ENCODE assay signal across 2 cellular contexts in the genomic region with DNA sequence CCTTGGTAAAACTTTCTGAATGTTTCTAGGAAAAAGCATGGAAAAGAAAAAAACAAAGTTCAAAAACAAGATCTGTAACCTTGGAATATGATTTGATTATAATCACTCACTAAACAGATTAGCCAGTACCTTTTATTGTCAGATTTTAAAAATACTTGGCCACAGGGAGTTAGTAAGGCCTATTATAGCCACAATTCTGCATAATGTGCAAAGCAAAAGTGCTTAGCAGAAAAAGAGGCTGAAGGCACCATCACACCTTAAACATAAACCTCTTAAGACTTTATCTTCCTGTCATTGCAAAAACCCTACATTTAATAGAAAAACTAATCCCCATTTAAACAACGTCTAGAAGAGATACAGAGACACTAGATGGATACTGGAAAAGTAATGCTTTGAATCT.
TF ChIP-seq lines count a peak whose summit lies in the region.

No MANE protein-coding gene starts in this region.

TF ChIP-seq in SK-N-SH, 30 proteins besides CTCF, POLR2A, EP300 and RAD21 (continued from another document):
- TF ChIP-seq, protein P1, sequence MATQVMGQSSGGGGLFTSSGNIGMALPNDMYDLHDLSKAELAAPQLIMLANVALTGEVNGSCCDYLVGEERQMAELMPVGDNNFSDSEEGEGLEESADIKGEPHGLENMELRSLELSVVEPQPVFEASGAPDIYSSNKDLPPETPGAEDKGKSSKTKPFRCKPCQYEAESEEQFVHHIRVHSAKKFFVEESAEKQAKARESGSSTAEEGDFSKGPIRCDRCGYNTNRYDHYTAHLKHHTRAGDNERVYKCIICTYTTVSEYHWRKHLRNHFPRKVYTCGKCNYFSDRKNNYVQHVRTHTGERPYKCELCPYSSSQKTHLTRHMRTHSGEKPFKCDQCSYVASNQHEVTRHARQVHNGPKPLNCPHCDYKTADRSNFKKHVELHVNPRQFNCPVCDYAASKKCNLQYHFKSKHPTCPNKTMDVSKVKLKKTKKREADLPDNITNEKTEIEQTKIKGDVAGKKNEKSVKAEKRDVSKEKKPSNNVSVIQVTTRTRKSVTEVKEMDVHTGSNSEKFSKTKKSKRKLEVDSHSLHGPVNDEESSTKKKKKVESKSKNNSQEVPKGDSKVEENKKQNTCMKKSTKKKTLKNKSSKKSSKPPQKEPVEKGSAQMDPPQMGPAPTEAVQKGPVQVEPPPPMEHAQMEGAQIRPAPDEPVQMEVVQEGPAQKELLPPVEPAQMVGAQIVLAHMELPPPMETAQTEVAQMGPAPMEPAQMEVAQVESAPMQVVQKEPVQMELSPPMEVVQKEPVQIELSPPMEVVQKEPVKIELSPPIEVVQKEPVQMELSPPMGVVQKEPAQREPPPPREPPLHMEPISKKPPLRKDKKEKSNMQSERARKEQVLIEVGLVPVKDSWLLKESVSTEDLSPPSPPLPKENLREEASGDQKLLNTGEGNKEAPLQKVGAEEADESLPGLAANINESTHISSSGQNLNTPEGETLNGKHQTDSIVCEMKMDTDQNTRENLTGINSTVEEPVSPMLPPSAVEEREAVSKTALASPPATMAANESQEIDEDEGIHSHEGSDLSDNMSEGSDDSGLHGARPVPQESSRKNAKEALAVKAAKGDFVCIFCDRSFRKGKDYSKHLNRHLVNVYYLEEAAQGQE (IDR thresholded peaks at IDR 0.05; ENCODE audit: low read depth, low read length), result no peak
- TF ChIP-seq, protein P2, sequence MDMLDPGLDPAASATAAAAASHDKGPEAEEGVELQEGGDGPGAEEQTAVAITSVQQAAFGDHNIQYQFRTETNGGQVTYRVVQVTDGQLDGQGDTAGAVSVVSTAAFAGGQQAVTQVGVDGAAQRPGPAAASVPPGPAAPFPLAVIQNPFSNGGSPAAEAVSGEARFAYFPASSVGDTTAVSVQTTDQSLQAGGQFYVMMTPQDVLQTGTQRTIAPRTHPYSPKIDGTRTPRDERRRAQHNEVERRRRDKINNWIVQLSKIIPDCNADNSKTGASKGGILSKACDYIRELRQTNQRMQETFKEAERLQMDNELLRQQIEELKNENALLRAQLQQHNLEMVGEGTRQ (IDR thresholded peaks at IDR 0.05; ENCODE audit: borderline replicate concordance, low read depth, low read length), result no peak
- no peak for TF ChIP-seq JUND (IDR thresholded peaks at IDR 0.05)
- no peak for TF ChIP-seq FOXJ3 (CRISPR knock-in tag; IDR thresholded peaks at IDR 0.05)
- no peak for TF ChIP-seq NFIC (IDR thresholded peaks at IDR 0.05; ENCODE audit: borderline replicate concordance)
- no peak for TF ChIP-seq SIN3A (IDR thresholded peaks at IDR 0.05; ENCODE audit: borderline replicate concordance, low read depth, low read length)
- TF ChIP-seq, protein P3, sequence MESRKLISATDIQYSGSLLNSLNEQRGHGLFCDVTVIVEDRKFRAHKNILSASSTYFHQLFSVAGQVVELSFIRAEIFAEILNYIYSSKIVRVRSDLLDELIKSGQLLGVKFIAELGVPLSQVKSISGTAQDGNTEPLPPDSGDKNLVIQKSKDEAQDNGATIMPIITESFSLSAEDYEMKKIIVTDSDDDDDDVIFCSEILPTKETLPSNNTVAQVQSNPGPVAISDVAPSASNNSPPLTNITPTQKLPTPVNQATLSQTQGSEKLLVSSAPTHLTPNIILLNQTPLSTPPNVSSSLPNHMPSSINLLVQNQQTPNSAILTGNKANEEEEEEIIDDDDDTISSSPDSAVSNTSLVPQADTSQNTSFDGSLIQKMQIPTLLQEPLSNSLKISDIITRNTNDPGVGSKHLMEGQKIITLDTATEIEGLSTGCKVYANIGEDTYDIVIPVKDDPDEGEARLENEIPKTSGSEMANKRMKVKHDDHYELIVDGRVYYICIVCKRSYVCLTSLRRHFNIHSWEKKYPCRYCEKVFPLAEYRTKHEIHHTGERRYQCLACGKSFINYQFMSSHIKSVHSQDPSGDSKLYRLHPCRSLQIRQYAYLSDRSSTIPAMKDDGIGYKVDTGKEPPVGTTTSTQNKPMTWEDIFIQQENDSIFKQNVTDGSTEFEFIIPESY (IDR thresholded peaks at IDR 0.05; ENCODE audit: borderline replicate concordance, low read depth), result no peak
- TF ChIP-seq MEF2A (IDR thresholded peaks at IDR 0.05; ENCODE audit: borderline replicate concordance, low read depth), result no peak
- no peak for TF ChIP-seq MXI1 (IDR thresholded peaks at IDR 0.05; ENCODE audit: low read depth, low read length)
- no peak for TF ChIP-seq RCOR1 (IDR thresholded peaks at IDR 0.05; ENCODE audit: low read length)
- TF ChIP-seq, protein P4, sequence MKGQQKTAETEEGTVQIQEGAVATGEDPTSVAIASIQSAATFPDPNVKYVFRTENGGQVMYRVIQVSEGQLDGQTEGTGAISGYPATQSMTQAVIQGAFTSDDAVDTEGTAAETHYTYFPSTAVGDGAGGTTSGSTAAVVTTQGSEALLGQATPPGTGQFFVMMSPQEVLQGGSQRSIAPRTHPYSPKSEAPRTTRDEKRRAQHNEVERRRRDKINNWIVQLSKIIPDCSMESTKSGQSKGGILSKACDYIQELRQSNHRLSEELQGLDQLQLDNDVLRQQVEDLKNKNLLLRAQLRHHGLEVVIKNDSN (IDR thresholded peaks at IDR 0.05; ENCODE audit: borderline replicate concordance, low read depth), result no peak
- TF ChIP-seq EZH2phosphoT487 (IDR thresholded peaks at IDR 0.05; ENCODE audit: borderline replicate concordance, low read depth), result no peak
- no peak for TF ChIP-seq GATA2 (CRISPR knock-in tag; IDR thresholded peaks at IDR 0.05)
- TF ChIP-seq, protein P5, sequence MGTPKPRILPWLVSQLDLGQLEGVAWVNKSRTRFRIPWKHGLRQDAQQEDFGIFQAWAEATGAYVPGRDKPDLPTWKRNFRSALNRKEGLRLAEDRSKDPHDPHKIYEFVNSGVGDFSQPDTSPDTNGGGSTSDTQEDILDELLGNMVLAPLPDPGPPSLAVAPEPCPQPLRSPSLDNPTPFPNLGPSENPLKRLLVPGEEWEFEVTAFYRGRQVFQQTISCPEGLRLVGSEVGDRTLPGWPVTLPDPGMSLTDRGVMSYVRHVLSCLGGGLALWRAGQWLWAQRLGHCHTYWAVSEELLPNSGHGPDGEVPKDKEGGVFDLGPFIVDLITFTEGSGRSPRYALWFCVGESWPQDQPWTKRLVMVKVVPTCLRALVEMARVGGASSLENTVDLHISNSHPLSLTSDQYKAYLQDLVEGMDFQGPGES (IDR thresholded peaks at IDR 0.05; ENCODE audit: low read depth, low read length), result no peak
- no peak for TF ChIP-seq FOSL2 (IDR thresholded peaks at IDR 0.05; ENCODE audit: borderline replicate concordance, low read depth)
- no peak for TF ChIP-seq RFX5 (IDR thresholded peaks at IDR 0.05; ENCODE audit: low read length)

TF ChIP-seq in SK-N-SH treated with all-trans-retinoic acid at 6 μM for 48 hours, 23 proteins besides CTCF, POLR2A, EP300 and RAD21 (continued from another document):
- TF ChIP-seq, protein P6, sequence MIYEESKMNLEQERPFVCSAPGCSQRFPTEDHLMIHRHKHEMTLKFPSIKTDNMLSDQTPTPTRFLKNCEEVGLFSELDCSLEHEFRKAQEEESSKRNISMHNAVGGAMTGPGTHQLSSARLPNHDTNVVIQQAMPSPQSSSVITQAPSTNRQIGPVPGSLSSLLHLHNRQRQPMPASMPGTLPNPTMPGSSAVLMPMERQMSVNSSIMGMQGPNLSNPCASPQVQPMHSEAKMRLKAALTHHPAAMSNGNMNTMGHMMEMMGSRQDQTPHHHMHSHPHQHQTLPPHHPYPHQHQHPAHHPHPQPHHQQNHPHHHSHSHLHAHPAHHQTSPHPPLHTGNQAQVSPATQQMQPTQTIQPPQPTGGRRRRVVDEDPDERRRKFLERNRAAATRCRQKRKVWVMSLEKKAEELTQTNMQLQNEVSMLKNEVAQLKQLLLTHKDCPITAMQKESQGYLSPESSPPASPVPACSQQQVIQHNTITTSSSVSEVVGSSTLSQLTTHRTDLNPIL (CRISPR knock-in tag; IDR thresholded peaks at IDR 0.05; ENCODE audit: low read depth), result no peak
